ENCODE assay signal across 1 cellular context in genomic region chr10:115950320-115950719, GRCh38.
TF ChIP-seq lines count a peak whose summit lies in the region.

No MANE protein-coding gene starts in this region.

TF ChIP-seq in IMR-90, 13 proteins besides CTCF, POLR2A, EP300 and RAD21 (continued from another document):
- TF ChIP-seq ELK1 (IDR thresholded peaks at IDR 0.05; ENCODE audit: borderline replicate concordance, low read depth, low read length) (no peak), BHLHE40 (IDR thresholded peaks at IDR 0.05; ENCODE audit: low read depth, low read length) (no peak), RFX5 (IDR thresholded peaks at IDR 0.05; ENCODE audit: low read depth, low read length) (no peak), CHD1 (IDR thresholded peaks at IDR 0.05; ENCODE audit: low read depth, low read length) (no peak), MXI1 (IDR thresholded peaks at IDR 0.05; ENCODE audit: borderline replicate concordance, low read depth, low read length) (no peak), NFE2L2 (IDR thresholded peaks at IDR 0.05; ENCODE audit: low read depth, low read length) (no peak), USF2 (IDR thresholded peaks at IDR 0.05; ENCODE audit: low read depth, low read length) (no peak), RCOR1 (IDR thresholded peaks at IDR 0.05; ENCODE audit: insufficient replicate concordance, low read length) (no peak)
